30 cellular contexts compared by ENCODE assay signal in the genomic region with DNA sequence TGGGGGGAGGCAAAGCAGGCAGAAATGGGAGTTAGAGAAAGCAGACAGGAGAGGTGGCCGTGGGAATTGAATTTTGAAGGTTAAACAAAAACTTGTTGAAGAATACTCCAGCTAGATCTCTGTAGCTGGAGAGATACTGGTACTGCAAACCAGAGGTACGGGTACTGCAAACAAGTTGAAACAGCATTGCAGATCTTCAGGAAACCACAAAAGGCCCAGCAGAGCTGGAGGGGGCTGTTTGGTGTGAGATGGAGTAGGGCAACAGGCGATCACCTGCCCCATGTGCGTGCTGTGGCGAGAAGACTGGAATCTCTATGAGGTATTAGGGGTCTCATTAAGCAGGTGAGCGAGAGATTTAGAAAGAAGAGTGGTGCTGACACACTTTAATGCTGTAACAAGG.
"Had no signal": no experiment of that assay in that cellular context is flagged by ENCODE, and none has a peak within 500 bp of the region (broad histone marks: within the 10 kb centered on the region; RNA-seq: fewer than 3 reads in every experiment).

No MANE protein-coding gene starts in this region.

- H3K4me3 Mint-ChIP-seq: naive thymus-derived CD8-positive, alpha-beta T cell; natural killer cell treated with Interleukin-12 subunit alpha and Interleukin-12 subunit beta and Interleukin-15 and Interleukin-18, amount 100 ng/mL, for 72 hours; nephron progenitor cell; neural crest cell; stimulated activated effector memory CD8-positive, alpha-beta T cell treated with anti-CD3 and anti-CD28 coated beads, Interleukin-12 subunit alpha, Interleukin-12 subunit beta, amount 100 ng/mL, for 72 hours; stimulated activated naive B cell treated with anti-CD40 and anti-IgM and Interleukin-4, amounts not matched to agents 10 μg/mL and 1 μg/mL and 100 μg/mL, for 72 hours; stimulated activated naive CD8-positive, alpha-beta T cell treated with anti-CD3 and anti-CD28 coated beads, Interleukin-15, Interleukin-2, amounts not matched to agents 100 ng/mL and 50 ng/mL, for 24 hours had no signal

- H3K4me1 ChIP-seq: parathyroid adenoma, prostate gland, right lobe of liver, stomach, thyroid gland, tibial nerve, upper lobe of left lung, vagina had no signal

- H3K27me3 ChIP-seq: ovary, right lobe of liver, sigmoid colon, stomach, thyroid gland, tibial nerve, upper lobe of left lung, vagina had no signal

- H3K9me3 Mint-ChIP-seq: naive thymus-derived CD8-positive, alpha-beta T cell; natural killer cell treated with Interleukin-12 subunit alpha and Interleukin-12 subunit beta and Interleukin-15 and Interleukin-18, amount 100 ng/mL, for 72 hours; nephron progenitor cell; neural crest cell; stimulated activated naive CD8-positive, alpha-beta T cell treated with anti-CD3 and anti-CD28 coated beads, Interleukin-15, Interleukin-2, amounts not matched to agents 100 ng/mL and 50 ng/mL, for 24 hours had no signal

- FAIRE-seq: small intestine, urothelium cell line had no signal

- H3K27ac ChIP-seq: ovary, parathyroid adenoma, prostate gland, right lobe of liver, sigmoid colon, stomach, thoracic aorta, thyroid gland, tibial nerve, upper lobe of left lung, vagina had no signal

- H3K9me3 ChIP-seq: ovary, prostate gland, right lobe of liver, sigmoid colon, stomach, thoracic aorta, thyroid gland, tibial nerve, upper lobe of left lung, vagina had no signal

- H3K79me2 ChIP-seq: parathyroid adenoma had no signal

- H3K27ac Mint-ChIP-seq: naive thymus-derived CD8-positive, alpha-beta T cell; natural killer cell treated with Interleukin-12 subunit alpha and Interleukin-12 subunit beta and Interleukin-15 and Interleukin-18, amount 100 ng/mL, for 72 hours; nephron progenitor cell; stimulated activated effector memory CD8-positive, alpha-beta T cell treated with anti-CD3 and anti-CD28 coated beads, Interleukin-12 subunit alpha, Interleukin-12 subunit beta, amount 100 ng/mL, for 72 hours; stimulated activated naive B cell treated with anti-CD40 and anti-IgM and Interleukin-4, amounts not matched to agents 10 μg/mL and 1 μg/mL and 100 μg/mL, for 72 hours; stimulated activated naive CD8-positive, alpha-beta T cell treated with anti-CD3 and anti-CD28 coated beads, Interleukin-15, Interleukin-2, amounts not matched to agents 100 ng/mL and 50 ng/mL, for 24 hours had no signal

- DNase-seq: naive thymus-derived CD8-positive, alpha-beta T cell; nephron progenitor cell; occipital lobe; ovary; posterior cingulate gyrus; retina; right cardiac atrium; right lobe of liver; sigmoid colon; small intestine; stimulated activated CD4-positive, alpha-beta T cell treated with anti-CD3 and anti-CD28 coated beads, Interleukin-15, amount 100 ng/mL, for 24 hours; stimulated activated CD4-positive, alpha-beta T cell treated with anti-CD3 and anti-CD28 coated beads, Interleukin-2, amount 100 ng/mL, for 24 hours; stimulated activated CD4-positive, alpha-beta T cell treated with anti-CD3 and anti-CD28 coated beads, Interleukin-2, amount 100 ng/mL, for 48 hours; stimulated activated CD4-positive, alpha-beta T cell treated with anti-CD3 and anti-CD28 coated beads, Interleukin-4, amount 100 ng/mL, for 24 hours; stimulated activated naive B cell treated with anti-CD40 and anti-IgM and Interleukin-4, amounts not matched to agents 10 μg/mL and 1 μg/mL and 100 μg/mL, for 72 hours; stimulated activated naive CD4-positive, alpha-beta T cell treated with Interleukin-2 at 50 U/mL for 16 hours; stomach; thyroid gland; trophoblast cell; upper lobe of left lung had no signal

- H3K4me3 ChIP-seq: ovary, prostate gland, right lobe of liver, sigmoid colon, stomach, thoracic aorta, thyroid gland, tibial nerve, upper lobe of left lung, vagina had no signal

- H3K36me3 ChIP-seq: ovary, prostate gland, right lobe of liver, sigmoid colon, stomach, thoracic aorta, thyroid gland, tibial nerve, upper lobe of left lung, vagina had no signal

- H3K36me3 Mint-ChIP-seq: naive thymus-derived CD8-positive, alpha-beta T cell; natural killer cell treated with Interleukin-12 subunit alpha and Interleukin-12 subunit beta and Interleukin-15 and Interleukin-18, amount 100 ng/mL, for 72 hours; stimulated activated effector memory CD8-positive, alpha-beta T cell treated with anti-CD3 and anti-CD28 coated beads, Interleukin-12 subunit alpha, Interleukin-12 subunit beta, amount 100 ng/mL, for 72 hours; stimulated activated naive B cell treated with anti-CD40 and anti-IgM and Interleukin-4, amounts not matched to agents 10 μg/mL and 1 μg/mL and 100 μg/mL, for 72 hours had no signal

- H3K27me3 Mint-ChIP-seq: stimulated activated naive B cell treated with anti-CD40 and anti-IgM and Interleukin-4, amounts not matched to agents 10 μg/mL and 1 μg/mL and 100 μg/mL, for 72 hours had no signal

- ATAC-seq: naive thymus-derived CD8-positive, alpha-beta T cell; natural killer cell treated with Interleukin-12 subunit alpha and Interleukin-12 subunit beta and Interleukin-15 and Interleukin-18, amount 100 ng/mL, for 72 hours; right cardiac atrium; right lobe of liver; stimulated activated effector memory CD8-positive, alpha-beta T cell treated with anti-CD3 and anti-CD28 coated beads, Interleukin-12 subunit alpha, Interleukin-12 subunit beta, amount 100 ng/mL, for 72 hours; stimulated activated naive B cell treated with anti-CD40 and anti-IgM and Interleukin-4, amounts not matched to agents 10 μg/mL and 1 μg/mL and 100 μg/mL, for 72 hours had no signal

- H3K4me1 Mint-ChIP-seq: naive thymus-derived CD8-positive, alpha-beta T cell; nephron progenitor cell; neural crest cell; stimulated activated effector memory CD8-positive, alpha-beta T cell treated with anti-CD3 and anti-CD28 coated beads, Interleukin-12 subunit alpha, Interleukin-12 subunit beta, amount 100 ng/mL, for 72 hours; stimulated activated naive B cell treated with anti-CD40 and anti-IgM and Interleukin-4, amounts not matched to agents 10 μg/mL and 1 μg/mL and 100 μg/mL, for 72 hours had no signal

- H2AFZ ChIP-seq: parathyroid adenoma had no signal

- H3K9ac ChIP-seq: parathyroid adenoma had no signal
